ENCODE assay signal across 1 cellular context in the genomic region with DNA sequence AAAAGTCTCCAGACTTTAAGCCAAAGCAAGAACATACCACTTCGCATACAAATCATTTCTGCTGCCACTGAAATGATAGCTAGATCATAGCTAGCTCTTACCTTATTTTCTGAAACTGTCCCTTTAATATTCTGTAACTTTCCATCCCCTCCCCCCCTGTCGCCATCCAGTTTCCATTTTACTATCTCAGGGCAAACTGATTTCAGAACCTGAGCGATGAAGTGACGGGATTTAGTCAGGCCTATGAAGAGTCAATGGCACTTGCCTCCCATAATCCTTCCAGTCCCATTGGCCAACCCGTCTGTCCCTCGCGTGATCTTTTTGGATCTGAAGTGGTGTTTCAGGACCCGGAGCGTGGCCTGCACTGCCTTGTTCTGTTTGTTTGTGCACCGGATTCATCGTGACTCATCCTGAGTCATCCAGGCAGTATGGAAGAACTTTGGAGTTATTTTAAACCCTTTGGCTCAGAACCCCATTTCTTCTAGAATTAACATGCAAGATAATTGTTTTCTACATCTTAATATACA.
TF ChIP-seq lines count a peak whose summit lies in the region.

No MANE protein-coding gene starts in this region.

TF ChIP-seq in SK-N-SH, 30 proteins besides CTCF, POLR2A, EP300 and RAD21:
- TF ChIP-seq POLR2AphosphoS5 (IDR thresholded peaks at IDR 0.05; ENCODE audit: low read depth, low read length) (peak; percentile 86; the same call in 1 of the 2 replicates), TCF12 (IDR thresholded peaks at IDR 0.05) (peak; percentile 87), TEAD4 (IDR thresholded peaks at IDR 0.05; ENCODE audit: borderline replicate concordance, insufficient read depth) (0 out of 2 replicates have a peak, but pooled peaks have one; percentile 15), FOSL2 (IDR thresholded peaks at IDR 0.05; ENCODE audit: borderline replicate concordance, low read depth) (peak; percentile 100), SIN3A (IDR thresholded peaks at IDR 0.05; ENCODE audit: borderline replicate concordance, low read depth, low read length) (peak; percentile 50; the same call in 1 of the 2 replicates), YY1 (IDR thresholded peaks at IDR 0.05; ENCODE audit: low read depth) (0 out of 2 replicates have a peak, but pooled peaks have one; percentile 59), GABPA (IDR thresholded peaks at IDR 0.05; ENCODE audit: low read depth) (no peak), NFIC (IDR thresholded peaks at IDR 0.05; ENCODE audit: borderline replicate concordance) (peak; percentile 95), EZH2phosphoT487 (IDR thresholded peaks at IDR 0.05; ENCODE audit: borderline replicate concordance, low read depth) (no peak), ELF1 (IDR thresholded peaks at IDR 0.05) (no peak), JUND (IDR thresholded peaks at IDR 0.05) (peak; percentile 100), FOXJ3 (CRISPR knock-in tag; IDR thresholded peaks at IDR 0.05) (no peak), MEF2A (IDR thresholded peaks at IDR 0.05; ENCODE audit: borderline replicate concordance, low read depth) (peak; percentile 90; the same call in 1 of the 2 replicates), FOXM1 (IDR thresholded peaks at IDR 0.05; ENCODE audit: low read depth) (no peak)
- TF ChIP-seq, protein P1, sequence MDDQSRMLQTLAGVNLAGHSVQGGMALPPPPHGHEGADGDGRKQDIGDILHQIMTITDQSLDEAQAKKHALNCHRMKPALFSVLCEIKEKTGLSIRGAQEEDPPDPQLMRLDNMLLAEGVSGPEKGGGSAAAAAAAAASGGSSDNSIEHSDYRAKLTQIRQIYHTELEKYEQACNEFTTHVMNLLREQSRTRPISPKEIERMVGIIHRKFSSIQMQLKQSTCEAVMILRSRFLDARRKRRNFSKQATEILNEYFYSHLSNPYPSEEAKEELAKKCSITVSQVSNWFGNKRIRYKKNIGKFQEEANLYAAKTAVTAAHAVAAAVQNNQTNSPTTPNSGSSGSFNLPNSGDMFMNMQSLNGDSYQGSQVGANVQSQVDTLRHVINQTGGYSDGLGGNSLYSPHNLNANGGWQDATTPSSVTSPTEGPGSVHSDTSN (IDR thresholded peaks at IDR 0.05), result peak; percentile 89
- TF ChIP-seq, protein P2, sequence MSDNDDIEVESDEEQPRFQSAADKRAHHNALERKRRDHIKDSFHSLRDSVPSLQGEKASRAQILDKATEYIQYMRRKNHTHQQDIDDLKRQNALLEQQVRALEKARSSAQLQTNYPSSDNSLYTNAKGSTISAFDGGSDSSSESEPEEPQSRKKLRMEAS (IDR thresholded peaks at IDR 0.05; ENCODE audit: low read depth), result peak; percentile 95
- TF ChIP-seq, protein P3, sequence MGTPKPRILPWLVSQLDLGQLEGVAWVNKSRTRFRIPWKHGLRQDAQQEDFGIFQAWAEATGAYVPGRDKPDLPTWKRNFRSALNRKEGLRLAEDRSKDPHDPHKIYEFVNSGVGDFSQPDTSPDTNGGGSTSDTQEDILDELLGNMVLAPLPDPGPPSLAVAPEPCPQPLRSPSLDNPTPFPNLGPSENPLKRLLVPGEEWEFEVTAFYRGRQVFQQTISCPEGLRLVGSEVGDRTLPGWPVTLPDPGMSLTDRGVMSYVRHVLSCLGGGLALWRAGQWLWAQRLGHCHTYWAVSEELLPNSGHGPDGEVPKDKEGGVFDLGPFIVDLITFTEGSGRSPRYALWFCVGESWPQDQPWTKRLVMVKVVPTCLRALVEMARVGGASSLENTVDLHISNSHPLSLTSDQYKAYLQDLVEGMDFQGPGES (IDR thresholded peaks at IDR 0.05; ENCODE audit: low read depth, low read length), result no peak
- TF ChIP-seq, protein P4, sequence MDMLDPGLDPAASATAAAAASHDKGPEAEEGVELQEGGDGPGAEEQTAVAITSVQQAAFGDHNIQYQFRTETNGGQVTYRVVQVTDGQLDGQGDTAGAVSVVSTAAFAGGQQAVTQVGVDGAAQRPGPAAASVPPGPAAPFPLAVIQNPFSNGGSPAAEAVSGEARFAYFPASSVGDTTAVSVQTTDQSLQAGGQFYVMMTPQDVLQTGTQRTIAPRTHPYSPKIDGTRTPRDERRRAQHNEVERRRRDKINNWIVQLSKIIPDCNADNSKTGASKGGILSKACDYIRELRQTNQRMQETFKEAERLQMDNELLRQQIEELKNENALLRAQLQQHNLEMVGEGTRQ (IDR thresholded peaks at IDR 0.05; ENCODE audit: borderline replicate concordance, low read depth, low read length), result no peak
- TF ChIP-seq, protein P5, sequence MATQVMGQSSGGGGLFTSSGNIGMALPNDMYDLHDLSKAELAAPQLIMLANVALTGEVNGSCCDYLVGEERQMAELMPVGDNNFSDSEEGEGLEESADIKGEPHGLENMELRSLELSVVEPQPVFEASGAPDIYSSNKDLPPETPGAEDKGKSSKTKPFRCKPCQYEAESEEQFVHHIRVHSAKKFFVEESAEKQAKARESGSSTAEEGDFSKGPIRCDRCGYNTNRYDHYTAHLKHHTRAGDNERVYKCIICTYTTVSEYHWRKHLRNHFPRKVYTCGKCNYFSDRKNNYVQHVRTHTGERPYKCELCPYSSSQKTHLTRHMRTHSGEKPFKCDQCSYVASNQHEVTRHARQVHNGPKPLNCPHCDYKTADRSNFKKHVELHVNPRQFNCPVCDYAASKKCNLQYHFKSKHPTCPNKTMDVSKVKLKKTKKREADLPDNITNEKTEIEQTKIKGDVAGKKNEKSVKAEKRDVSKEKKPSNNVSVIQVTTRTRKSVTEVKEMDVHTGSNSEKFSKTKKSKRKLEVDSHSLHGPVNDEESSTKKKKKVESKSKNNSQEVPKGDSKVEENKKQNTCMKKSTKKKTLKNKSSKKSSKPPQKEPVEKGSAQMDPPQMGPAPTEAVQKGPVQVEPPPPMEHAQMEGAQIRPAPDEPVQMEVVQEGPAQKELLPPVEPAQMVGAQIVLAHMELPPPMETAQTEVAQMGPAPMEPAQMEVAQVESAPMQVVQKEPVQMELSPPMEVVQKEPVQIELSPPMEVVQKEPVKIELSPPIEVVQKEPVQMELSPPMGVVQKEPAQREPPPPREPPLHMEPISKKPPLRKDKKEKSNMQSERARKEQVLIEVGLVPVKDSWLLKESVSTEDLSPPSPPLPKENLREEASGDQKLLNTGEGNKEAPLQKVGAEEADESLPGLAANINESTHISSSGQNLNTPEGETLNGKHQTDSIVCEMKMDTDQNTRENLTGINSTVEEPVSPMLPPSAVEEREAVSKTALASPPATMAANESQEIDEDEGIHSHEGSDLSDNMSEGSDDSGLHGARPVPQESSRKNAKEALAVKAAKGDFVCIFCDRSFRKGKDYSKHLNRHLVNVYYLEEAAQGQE (IDR thresholded peaks at IDR 0.05; ENCODE audit: low read depth, low read length), result peak; percentile 80
- TF ChIP-seq, protein P6, sequence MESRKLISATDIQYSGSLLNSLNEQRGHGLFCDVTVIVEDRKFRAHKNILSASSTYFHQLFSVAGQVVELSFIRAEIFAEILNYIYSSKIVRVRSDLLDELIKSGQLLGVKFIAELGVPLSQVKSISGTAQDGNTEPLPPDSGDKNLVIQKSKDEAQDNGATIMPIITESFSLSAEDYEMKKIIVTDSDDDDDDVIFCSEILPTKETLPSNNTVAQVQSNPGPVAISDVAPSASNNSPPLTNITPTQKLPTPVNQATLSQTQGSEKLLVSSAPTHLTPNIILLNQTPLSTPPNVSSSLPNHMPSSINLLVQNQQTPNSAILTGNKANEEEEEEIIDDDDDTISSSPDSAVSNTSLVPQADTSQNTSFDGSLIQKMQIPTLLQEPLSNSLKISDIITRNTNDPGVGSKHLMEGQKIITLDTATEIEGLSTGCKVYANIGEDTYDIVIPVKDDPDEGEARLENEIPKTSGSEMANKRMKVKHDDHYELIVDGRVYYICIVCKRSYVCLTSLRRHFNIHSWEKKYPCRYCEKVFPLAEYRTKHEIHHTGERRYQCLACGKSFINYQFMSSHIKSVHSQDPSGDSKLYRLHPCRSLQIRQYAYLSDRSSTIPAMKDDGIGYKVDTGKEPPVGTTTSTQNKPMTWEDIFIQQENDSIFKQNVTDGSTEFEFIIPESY (IDR thresholded peaks at IDR 0.05; ENCODE audit: borderline replicate concordance, low read depth), result no peak
